1 cellular context compared by ENCODE assay signal in the genomic region with DNA sequence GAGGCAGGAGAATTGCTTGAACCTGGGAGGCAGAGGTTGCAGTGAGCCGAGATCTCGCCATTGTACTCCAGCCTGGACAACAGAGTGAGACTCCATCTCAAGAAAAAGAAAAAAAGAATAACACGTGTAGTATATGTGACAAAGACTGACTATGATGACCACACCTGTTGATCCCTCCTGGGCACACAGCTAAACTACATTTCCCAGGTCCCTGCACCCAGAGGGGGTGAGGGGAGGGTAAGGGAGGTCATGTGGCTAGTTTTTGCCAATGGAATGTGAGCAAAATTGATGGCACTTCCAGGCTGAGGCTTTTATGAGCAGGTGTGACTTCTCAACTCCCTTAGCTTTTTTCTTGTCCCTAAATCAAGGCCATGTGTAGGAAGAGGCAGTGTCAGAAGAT.
A peak's percentile ranks its signal among the peaks of the same experiment; 100 is the strongest.
TF ChIP-seq lines count a peak whose summit lies in the region.

No MANE protein-coding gene starts in this region.

TF ChIP-seq in K562, 482 proteins besides CTCF, POLR2A, EP300 and RAD21 (continued from another document):
- TF ChIP-seq, protein P1, sequence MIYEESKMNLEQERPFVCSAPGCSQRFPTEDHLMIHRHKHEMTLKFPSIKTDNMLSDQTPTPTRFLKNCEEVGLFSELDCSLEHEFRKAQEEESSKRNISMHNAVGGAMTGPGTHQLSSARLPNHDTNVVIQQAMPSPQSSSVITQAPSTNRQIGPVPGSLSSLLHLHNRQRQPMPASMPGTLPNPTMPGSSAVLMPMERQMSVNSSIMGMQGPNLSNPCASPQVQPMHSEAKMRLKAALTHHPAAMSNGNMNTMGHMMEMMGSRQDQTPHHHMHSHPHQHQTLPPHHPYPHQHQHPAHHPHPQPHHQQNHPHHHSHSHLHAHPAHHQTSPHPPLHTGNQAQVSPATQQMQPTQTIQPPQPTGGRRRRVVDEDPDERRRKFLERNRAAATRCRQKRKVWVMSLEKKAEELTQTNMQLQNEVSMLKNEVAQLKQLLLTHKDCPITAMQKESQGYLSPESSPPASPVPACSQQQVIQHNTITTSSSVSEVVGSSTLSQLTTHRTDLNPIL (CRISPR knock-in tag; IDR thresholded peaks at IDR 0.05) = no peak
- 0 out of 2 replicates have a peak, but pooled peaks have one; percentile 33 for TF ChIP-seq HCFC1 (IDR thresholded peaks at IDR 0.05; ENCODE audit: low read depth, low read length)
